Comparison of ENCODE assay signal across 21 cellular contexts in genomic region chr3:66338927-66339326, GRCh38.
DNase-seq lines count a peak whose midpoint lies in the region; ATAC-seq and FAIRE-seq lines count a peak whose summit lies in the region.
"Had no signal": no experiment of that assay in that cellular context is flagged by ENCODE, and none has a peak within 500 bp of the region (broad histone marks: within the 10 kb centered on the region; RNA-seq: fewer than 3 reads in every experiment).

No MANE protein-coding gene starts in this region.

- H3K4me3 ChIP-seq in mesenchymal stem cell (ENCODE audit: insufficient read depth in 1 of 2, low read depth in 1 of 2, low read length in 2 of 2): no peak overlapping the region
- H3K4me3 ChIP-seq: breast epithelium, heart left ventricle had no signal

- H3K4me1 ChIP-seq in mesenchymal stem cell (ENCODE audit: control insufficient read depth, insufficient read depth, low read depth, low read length): no peaks in the 10 kb centered on the region
- H3K4me1 ChIP-seq: breast epithelium had no signal

- H4K91ac ChIP-seq in mesenchymal stem cell (ENCODE audit: low read length): no peak overlapping the region

- no peak overlapping the region for H3K23ac ChIP-seq in mesenchymal stem cell (ENCODE audit: low read length in 2 of 2)

- H2BK5ac ChIP-seq in mesenchymal stem cell (ENCODE audit: low read depth, low read length, poor library complexity, severe bottlenecking): no peak overlapping the region

- H3K27me3 ChIP-seq in mesenchymal stem cell (ENCODE audit: control insufficient read depth in 1 of 2, insufficient read depth in 1 of 2, low read length in 2 of 2): no peaks in the 10 kb centered on the region
- H3K27me3 ChIP-seq: breast epithelium, heart left ventricle had no signal

- H3K14ac ChIP-seq in mesenchymal stem cell (ENCODE audit: low read length in 2 of 2): no peak overlapping the region

- H3K36me3 ChIP-seq in mesenchymal stem cell (ENCODE audit: control insufficient read depth in 1 of 2, insufficient read depth in 2 of 2, low read depth in 1 of 2, low read length in 2 of 2): no peaks in the 10 kb centered on the region
- H3K36me3 ChIP-seq: breast epithelium, heart left ventricle had no signal

- H2BK120ac ChIP-seq in mesenchymal stem cell (ENCODE audit: low read depth, low read length): no peak overlapping the region

- H3K9ac ChIP-seq in mesenchymal stem cell (ENCODE audit: low read length): no peak overlapping the region

- no peak overlapping the region for H2BK15ac ChIP-seq in mesenchymal stem cell (ENCODE audit: low read depth, poor library complexity, severe bottlenecking)

- no peak for ATAC-seq in GM19395 (IDR thresholded peaks at IDR 0.05; ENCODE audit: unreplicated experiment)
- ATAC-seq: CD8-positive, alpha-beta T cell; heart left ventricle; left lobe of liver; naive thymus-derived CD8-positive, alpha-beta T cell; stimulated activated naive CD8-positive, alpha-beta T cell treated with anti-CD3 and anti-CD28 coated beads, Interleukin-15, Interleukin-2, amounts not matched to agents 100 U/mL and 50 U/mL, for 24 hours had no signal

- no peak overlapping the region for H3K4me2 ChIP-seq in mesenchymal stem cell (ENCODE audit: low read length, poor library complexity, severe bottlenecking)

- no peak overlapping the region for H3K27ac ChIP-seq in mesenchymal stem cell (ENCODE audit: low read length, poor library complexity, severe bottlenecking)
- H3K27ac ChIP-seq: breast epithelium, heart left ventricle had no signal

- H4K8ac ChIP-seq in mesenchymal stem cell (ENCODE audit: low read length): no peak overlapping the region

- H2AFZ ChIP-seq in mesenchymal stem cell (ENCODE audit: low read depth, low read length): no peak overlapping the region

- peak; percentile 96 for FAIRE-seq in endometrium (lab: Jason Lieb, UNC)

- no peak overlapping the region for H2BK12ac ChIP-seq in mesenchymal stem cell (ENCODE audit: low read length in 2 of 2)

- no peak overlapping the region for H3K18ac ChIP-seq in mesenchymal stem cell (ENCODE audit: low read depth in 1 of 2, low read length in 2 of 2)

- whole genome bisulfite sequencing in mesenchymal stem cell: 27% methylated on average over 1 of the region's 3 CpGs

- DNase-seq in ELR (ENCODE audit: low read depth): peak; percentile 60
- peak; percentile 83 for DNase-seq in RPMI7951 (ENCODE audit: low read depth)
- DNase-seq in iris pigment epithelial cell (ENCODE audit: low read depth): peak; percentile 68
- DNase-seq in NCI-H524 (lab: John Stamatoyannopoulos, UW): no peak
- DNase-seq in mesenchymal stem cell: no peak
- DNase-seq in DMS114 treated with DMSO at 0.1 percent for 48 hours (lab: John Stamatoyannopoulos, UW; ENCODE audit: unreplicated experiment): no peak
- DNase-seq: activated CD4-positive, alpha-beta T cell treated with anti-CD3 and anti-CD28 coated beads, Interleukin-2, amount 10 ng/mL, durations not matched to agents 24 days and 14 days; CD8-positive, alpha-beta T cell; heart left ventricle; Kasumi-1; naive thymus-derived CD8-positive, alpha-beta T cell; NCI-H1092 treated with DMSO at 0.1 percent for 48 hours; NCI-H2081; NCI-H446; retina; stimulated activated CD4-positive, alpha-beta T cell treated with anti-CD3 and anti-CD28 coated beads, Interleukin-4, amount 100 ng/mL, for 24 hours; stimulated activated naive CD8-positive, alpha-beta T cell treated with anti-CD3 and anti-CD28 coated beads, Interleukin-15, Interleukin-2, amounts not matched to agents 100 U/mL and 50 U/mL, for 24 hours had no signal

- no peak overlapping the region for H3K4ac ChIP-seq in mesenchymal stem cell (ENCODE audit: low read depth in 1 of 2, low read length in 2 of 2)

- peaks cover 2% of the 10 kb centered on the region for H3K79me1 ChIP-seq in mesenchymal stem cell (replicated peaks; ENCODE audit: low read length, poor library complexity, severe bottlenecking)

- no peaks in the 10 kb centered on the region for H3K9me3 ChIP-seq in mesenchymal stem cell (ENCODE audit: control insufficient read depth, low read length)
- H3K9me3 ChIP-seq: breast epithelium had no signal

- no peak overlapping the region for H2AK5ac ChIP-seq in mesenchymal stem cell (ENCODE audit: low read length, severe bottlenecking)

Comparison
In these comparisons a context has a peak if more than half of its experiments do, and no peak if none do; other contexts are left out.
1. DNase-seq: peak in ELR (single experiment), RPMI7951 (single experiment) and iris pigment epithelial cell (single experiment); none in NCI-H524 (0 of 2), mesenchymal stem cell (single experiment) and DMS114 treated with DMSO at 0.1 percent for 48 hours (single experiment).